8 cellular contexts compared by ENCODE assay signal in genomic region chr19:17236414-17236716, GRCh38. TPM values are rescaled to one million over a fixed set of nuclear protein-coding genes. Genes with fewer than 3 reads are reported as not detected.
A peak's percentile ranks its signal among the peaks of the same experiment; 100 is the strongest.
DNase-seq lines count a peak whose midpoint lies in the region; ATAC-seq, FAIRE-seq and TF ChIP-seq lines count a peak whose summit lies in the region.
"Had no signal": no experiment of that assay in that cellular context is flagged by ENCODE, and none has a peak within 500 bp of the region (broad histone marks: within the 10 kb centered on the region; RNA-seq: fewer than 3 reads in every experiment).

No MANE protein-coding gene starts in this region.

- H3K9ac ChIP-seq in endothelial cell of umbilical vein (replicated peaks; ENCODE audit: extremely low read depth, insufficient read depth, low read length): no peak overlapping the region

- peaks cover 11% of the 10 kb centered on the region for H3K4me1 ChIP-seq in endothelial cell of umbilical vein (ENCODE audit: control insufficient read depth, extremely low read depth, insufficient read depth, low read length)

- H3K79me2 ChIP-seq in endothelial cell of umbilical vein (ENCODE audit: control insufficient read depth, insufficient read depth, low read length): peaks cover 18% of the 10 kb centered on the region

- DNase-seq in GM06990 (ENCODE audit: extremely low read depth, insufficient read length) (no peak), NCI-H82 (lab: John Stamatoyannopoulos, UW) (peak; percentile 85), endothelial cell of umbilical vein (ENCODE audit: low read depth, low spot score) (no peak), sciatic nerve (ENCODE audit: low spot score) (no peak), retina (no peak)

- intact Hi-C loops in endothelial cell of umbilical vein (cut with micrococcal nuclease) (no loop called here), sciatic nerve (cut with DNase I) (no loop called here)

- POLR2A ChIA-PET in endothelial cell of umbilical vein (lab: Charles Lee): no interaction called here

- H4K20me1 ChIP-seq in endothelial cell of umbilical vein (replicated peaks; ENCODE audit: control insufficient read depth, extremely low read depth, insufficient read depth, low read length): no peaks in the 10 kb centered on the region

- CTCF ChIA-PET in endothelial cell of umbilical vein (lab: Charles Lee): interaction anchor here (0.7 to 1.3 kb wide), 5 partner anchors 10 to 522 kb away, joined by 3 to 6 read pairs (median 4); partner anchors contain the start of gene OCEL1

- no peaks in the 10 kb centered on the region for H3K9me1 ChIP-seq in endothelial cell of umbilical vein (replicated peaks; ENCODE audit: control insufficient read depth, extremely low read depth, insufficient read depth, low read length)

- FAIRE-seq in endothelial cell of umbilical vein (lab: Jason Lieb, UNC): no peak

- TF ChIP-seq POLR2A in endothelial cell of umbilical vein (IDR thresholded peaks at IDR 0.05; ENCODE audit: low read depth, low read length): no peak

- H3K27ac ChIP-seq in endothelial cell of umbilical vein (ENCODE audit: insufficient read depth, low read depth, low read length): no peak overlapping the region
- H3K27ac ChIP-seq: HL-60 had no signal

- no peak for TF ChIP-seq CTCF in GM06990 (IDR thresholded peaks at IDR 0.05; ENCODE audit: insufficient read depth, low read length, poor library complexity, severe bottlenecking)
- no peak for TF ChIP-seq CTCF in endothelial cell of umbilical vein (IDR thresholded peaks at IDR 0.05; ENCODE audit: extremely low read depth in 1 of 2, insufficient read depth in 1 of 2, low read depth in 1 of 2, low read length in 2 of 2)

- dilution Hi-C loops in endothelial cell of umbilical vein (cut with MboI; ENCODE audit: extremely low pct_ligation_motif_present, low sequenced_read_pairs): no loop called here

- no peak overlapping the region for H2AFZ ChIP-seq in endothelial cell of umbilical vein (ENCODE audit: low read depth, low read length)

- H3K27me3 ChIP-seq in GM06990 (replicated peaks; ENCODE audit: control insufficient read depth, insufficient read depth, low read length) (no peaks in the 10 kb centered on the region), endothelial cell of umbilical vein (ENCODE audit: control insufficient read depth in 2 of 2, insufficient read depth in 2 of 2, low read length in 2 of 2) (no peaks in the 10 kb centered on the region)

- BruUV-seq in endothelial cell of umbilical vein (replicated peaks; lab: Mats Ljungman, UMichigan): no TSS peak

- peak overlapping the region; percentile 12 for H3K4me2 ChIP-seq in endothelial cell of umbilical vein (ENCODE audit: insufficient read depth, low read length)

- H3K4me3 ChIP-seq in GM06990 (replicated peaks; ENCODE audit: low read depth, low read length): peak overlapping the region; percentile 68
- no peak overlapping the region for H3K4me3 ChIP-seq in endothelial cell of umbilical vein (replicated peaks in 1 of 3; ENCODE audit: insufficient read depth in 1 of 3, low read depth in 1 of 3, low read length in 3 of 3)

- ATAC-seq in sciatic nerve (peak; percentile 25), HG02970 (IDR thresholded peaks at IDR 0.05; ENCODE audit: low FRiP score, unreplicated experiment) (no peak), GM18519 (IDR thresholded peaks at IDR 0.05; ENCODE audit: low FRiP score, unreplicated experiment) (no peak)

- H3K9me3 ChIP-seq in endothelial cell of umbilical vein (replicated peaks; ENCODE audit: control insufficient read depth, insufficient read depth, low read length): no peaks in the 10 kb centered on the region

- H3K36me3 ChIP-seq in GM06990 (ENCODE audit: control insufficient read depth, insufficient read depth, low read length): no peaks in the 10 kb centered on the region; the same call in 1 of the 2 replicates
- H3K36me3 ChIP-seq in endothelial cell of umbilical vein (ENCODE audit: control insufficient read depth in 2 of 2, extremely low read depth in 1 of 2, insufficient read depth in 2 of 2, low read length in 2 of 2): peaks cover 4 to 11% of the 10 kb centered on the region in 2 experiments

TF ChIP-seq in endothelial cell of umbilical vein, 7 proteins besides CTCF, POLR2A, EP300 and RAD21:
- TF ChIP-seq EZH2 (IDR thresholded peaks at IDR 0.05; ENCODE audit: borderline replicate concordance, low read depth, low read length, severe bottlenecking): no peak
- TF ChIP-seq POLR2AphosphoS5 (IDR thresholded peaks at IDR 0.05; ENCODE audit: insufficient read depth, low read depth, low read length): no peak
- TF ChIP-seq FOS (IDR thresholded peaks at IDR 0.05; ENCODE audit: borderline replicate concordance, insufficient read depth, low read length): no peak
- TF ChIP-seq MAX (IDR thresholded peaks at IDR 0.05; ENCODE audit: insufficient read depth, insufficient read length): no peak
- TF ChIP-seq JUN (IDR thresholded peaks at IDR 0.05; ENCODE audit: borderline replicate concordance, insufficient read depth, insufficient read length, low read depth): no peak
- TF ChIP-seq GATA2 (IDR thresholded peaks at IDR 0.05; ENCODE audit: insufficient read depth, insufficient read length, low read depth, low read length): no peak
- no peak for TF ChIP-seq MYC (IDR thresholded peaks at IDR 0.05; ENCODE audit: low read depth, low read length)

RNA-seq across cellular contexts. Expression of gene NR2F6, which starts 9.4 kb away (rescaled TPM):
- total RNA-seq in endothelial cell of umbilical vein (36.1 and 39.2 TPM in 2 replicates), sciatic nerve (23.9 TPM)
- 38.9 and 53.7 TPM in 2 replicates for polyA plus RNA-seq in endothelial cell of umbilical vein
- polyA plus RNA-seq in endothelial cell of umbilical vein (2011; cell fraction: cytosol; rRNA removed): 16.1 and 29.4 TPM in 2 replicates
- polyA plus RNA-seq in endothelial cell of umbilical vein (2011; cell fraction: nucleus; rRNA removed): 13.1 and 13.5 TPM in 2 replicates
- 12.2 and 17.6 TPM in 2 replicates for polyA plus RNA-seq in endothelial cell of umbilical vein (2012)
- 12.3 and 20.8 TPM in 2 replicates for polyA minus RNA-seq in endothelial cell of umbilical vein
- polyA minus RNA-seq in endothelial cell of umbilical vein (2011; cell fraction: cytosol; rRNA and poly(A)+ RNA removed): 90.8 TPM
- 3.3 and 8.5 TPM in 2 replicates for polyA minus RNA-seq in endothelial cell of umbilical vein (2011; cell fraction: nucleus; rRNA and poly(A)+ RNA removed)

RNA-seq across cellular contexts. Expression of gene OCEL1, which starts 10.3 kb away (rescaled TPM):
- total RNA-seq in endothelial cell of umbilical vein: 12.5 and 13.0 TPM in 2 replicates
- 7.4 and 7.7 TPM in 2 replicates for polyA plus RNA-seq in endothelial cell of umbilical vein
- 7.1 and 8.0 TPM in 2 replicates for polyA plus RNA-seq in endothelial cell of umbilical vein (2011; cell fraction: cytosol; rRNA removed)
- 6.6 and 7.6 TPM in 2 replicates for polyA plus RNA-seq in endothelial cell of umbilical vein (2011; cell fraction: nucleus; rRNA removed)
- 8.2 and 9.9 TPM in 2 replicates for polyA plus RNA-seq in endothelial cell of umbilical vein (2012)
- 2.5 and 2.8 TPM in 2 replicates for polyA minus RNA-seq in endothelial cell of umbilical vein
- polyA minus RNA-seq in endothelial cell of umbilical vein (2011; cell fraction: cytosol; rRNA and poly(A)+ RNA removed): 9.4 TPM
- 0.77 and 2.0 TPM in 2 replicates for polyA minus RNA-seq in endothelial cell of umbilical vein (2011; cell fraction: nucleus; rRNA and poly(A)+ RNA removed)
- total RNA-seq in sciatic nerve: 23.4 TPM

RNA-seq across cellular contexts. Expression of gene USE1, which starts 21.2 kb away (rescaled TPM):
- total RNA-seq in endothelial cell of umbilical vein (21.2 and 21.3 TPM in 2 replicates), sciatic nerve (27.4 TPM)
- polyA plus RNA-seq in endothelial cell of umbilical vein: 27.6 and 29.8 TPM in 2 replicates
- 28.0 and 28.7 TPM in 2 replicates for polyA plus RNA-seq in endothelial cell of umbilical vein (2011; cell fraction: cytosol; rRNA removed)
- 33.4 and 37.0 TPM in 2 replicates for polyA plus RNA-seq in endothelial cell of umbilical vein (2011; cell fraction: nucleus; rRNA removed)
- polyA plus RNA-seq in endothelial cell of umbilical vein (2012): 15.2 and 17.9 TPM in 2 replicates
- 10.6 and 14.3 TPM in 2 replicates for polyA minus RNA-seq in endothelial cell of umbilical vein
- 19.0 TPM for polyA minus RNA-seq in endothelial cell of umbilical vein (2011; cell fraction: cytosol; rRNA and poly(A)+ RNA removed)
- polyA minus RNA-seq in endothelial cell of umbilical vein (2011; cell fraction: nucleus; rRNA and poly(A)+ RNA removed): 8.7 and 9.6 TPM in 2 replicates

RNA-seq across cellular contexts. Expression of gene USHBP1, which starts 28.2 kb away (rescaled TPM):
- total RNA-seq in endothelial cell of umbilical vein (14.8 and 19.4 TPM in 2 replicates), sciatic nerve (9.6 TPM)
- 16.2 and 20.4 TPM in 2 replicates for polyA plus RNA-seq in endothelial cell of umbilical vein
- 6.1 and 8.4 TPM in 2 replicates for polyA plus RNA-seq in endothelial cell of umbilical vein (2011; cell fraction: cytosol; rRNA removed)
- 94.4 and 109 TPM in 2 replicates for polyA plus RNA-seq in endothelial cell of umbilical vein (2011; cell fraction: nucleus; rRNA removed)
- 3.1 and 4.9 TPM in 2 replicates for polyA plus RNA-seq in endothelial cell of umbilical vein (2012)
- 9.0 and 10.3 TPM in 2 replicates for polyA minus RNA-seq in endothelial cell of umbilical vein
- polyA minus RNA-seq in endothelial cell of umbilical vein (2011; cell fraction: cytosol; rRNA and poly(A)+ RNA removed): not detected
- 13.2 and 19.9 TPM in 2 replicates for polyA minus RNA-seq in endothelial cell of umbilical vein (2011; cell fraction: nucleus; rRNA and poly(A)+ RNA removed)

RNA-seq across cellular contexts. Expression of gene BABAM1, which starts 30.9 kb away (rescaled TPM):
- total RNA-seq in endothelial cell of umbilical vein (110 and 118 TPM in 2 replicates), sciatic nerve (66.6 TPM)
- polyA plus RNA-seq in endothelial cell of umbilical vein: 129 and 140 TPM in 2 replicates
- 137 and 138 TPM in 2 replicates for polyA plus RNA-seq in endothelial cell of umbilical vein (2011; cell fraction: cytosol; rRNA removed)
- polyA plus RNA-seq in endothelial cell of umbilical vein (2011; cell fraction: nucleus; rRNA removed): 158 and 166 TPM in 2 replicates
- 89.9 and 95.1 TPM in 2 replicates for polyA plus RNA-seq in endothelial cell of umbilical vein (2012)
- polyA minus RNA-seq in endothelial cell of umbilical vein: 50.3 and 57.5 TPM in 2 replicates
- polyA minus RNA-seq in endothelial cell of umbilical vein (2011; cell fraction: cytosol; rRNA and poly(A)+ RNA removed): 43.7 TPM
- 23.7 and 24.5 TPM in 2 replicates for polyA minus RNA-seq in endothelial cell of umbilical vein (2011; cell fraction: nucleus; rRNA and poly(A)+ RNA removed)
